ENCODE assay signal across 22 cellular contexts in genomic region chr2:213989207-213989606, GRCh38.
"Had no signal": no experiment of that assay in that cellular context is flagged by ENCODE, and none has a peak within 500 bp of the region (broad histone marks: within the 10 kb centered on the region; RNA-seq: fewer than 3 reads in every experiment).

No MANE protein-coding gene starts in this region.

- H3K4me1 ChIP-seq: esophagus muscularis mucosa, gastroesophageal sphincter, heart left ventricle, left lung, lower lobe of right lung had no signal

- H3K27me3 ChIP-seq: dorsolateral prefrontal cortex, esophagus muscularis mucosa, foreskin keratinocyte, gastroesophageal sphincter, heart left ventricle, hepatocyte, left lung had no signal

- H3K79me2 ChIP-seq: hepatocyte had no signal

- H3K36me3 ChIP-seq: esophagus muscularis mucosa, gastroesophageal sphincter, heart left ventricle, left lung, lower lobe of right lung had no signal

- FAIRE-seq: colon, frontal cortex had no signal

- ATAC-seq: foreskin keratinocyte, gastroesophageal sphincter, heart left ventricle, left cardiac atrium, left lung, left ventricle myocardium superior, lower lobe of right lung had no signal

- H3K4me2 ChIP-seq: hepatocyte had no signal

- H3K27ac ChIP-seq: coronary artery, dorsolateral prefrontal cortex, esophagus muscularis mucosa, foreskin keratinocyte, gastroesophageal sphincter, heart left ventricle, hepatocyte, left lung, lower lobe of right lung had no signal

- DNase-seq: dermis blood vessel endothelial cell; dorsolateral prefrontal cortex; effector CD4-positive, alpha-beta T cell; effector memory CD4-positive, alpha-beta T cell; foreskin keratinocyte; heart left ventricle; hypothalamus; immature natural killer cell; islet precursor cell; left cardiac atrium; left lung; left ventricle myocardium superior; lower lobe of right lung; mesendoderm; midbrain; naive B cell had no signal

- H2AFZ ChIP-seq: hepatocyte had no signal

- H3K9me3 ChIP-seq: esophagus muscularis mucosa, gastroesophageal sphincter, left lung, lower lobe of right lung had no signal

- H3K4me3 ChIP-seq: coronary artery, dorsolateral prefrontal cortex, esophagus muscularis mucosa, gastroesophageal sphincter, heart left ventricle, hepatocyte, left lung, lower lobe of right lung had no signal
